ENCODE assay signal across 32 cellular contexts in the genomic region with DNA sequence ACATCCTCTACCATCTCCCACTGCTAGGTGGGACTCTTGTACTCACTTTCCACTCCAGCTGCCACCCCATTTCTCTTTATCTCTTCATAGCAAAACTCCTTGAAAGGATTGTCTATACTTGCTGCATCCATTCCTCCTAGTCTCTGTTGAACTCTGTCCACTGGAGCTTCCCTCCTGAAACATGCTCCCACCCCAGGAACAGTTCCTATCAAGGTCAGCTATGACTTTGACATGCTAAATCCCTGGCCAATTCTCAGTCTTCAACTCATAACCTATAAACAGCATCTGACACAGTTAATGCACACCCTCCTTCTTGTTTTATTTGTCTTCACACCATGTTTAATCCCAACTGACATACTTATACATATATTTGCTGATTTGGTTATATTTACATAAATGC. TPM values are rescaled to one million over a fixed set of nuclear protein-coding genes. Genes with fewer than 3 reads are reported as not detected.
"Had no signal": no experiment of that assay in that cellular context is flagged by ENCODE, and none has a peak within 500 bp of the region (broad histone marks: within the 10 kb centered on the region; RNA-seq: fewer than 3 reads in every experiment).

No MANE protein-coding gene starts in this region.

- H3K27ac ChIP-seq: adrenal gland, brain microvascular endothelial cell, foreskin keratinocyte had no signal

- ATAC-seq: activated CD4-positive, alpha-beta T cell treated with anti-CD3 and anti-CD28 coated beads for 36 hours; activated CD8-positive, alpha-beta memory T cell treated with anti-CD3 and anti-CD28 coated beads, Interleukin-2, amount 10 ng/mL, durations not matched to agents 7 days and 5 days; activated CD8-positive, alpha-beta T cell treated with anti-CD3 and anti-CD28 coated beads, Interleukin-2, amount 10 ng/mL, durations not matched to agents 7 days and 5 days; activated naive CD8-positive, alpha-beta T cell treated with anti-CD3 and anti-CD28 coated beads, Interleukin-2, amount 50 U/mL, for 24 hours; esophagus mucosa; foreskin keratinocyte; gastrocnemius medialis had no signal

- FAIRE-seq: astrocyte, bronchial epithelial cell had no signal

- H3K36me3 ChIP-seq: brain microvascular endothelial cell had no signal

- H3K4me3 ChIP-seq: adrenal gland, coronary artery, dorsolateral prefrontal cortex, gastrocnemius medialis had no signal

- DNase-seq: activated CD4-positive, alpha-beta memory T cell treated with anti-CD3 and anti-CD28 coated beads for 36 hours; activated CD4-positive, alpha-beta T cell treated with anti-CD3 and anti-CD28 coated beads for 36 hours; activated CD4-positive, alpha-beta T cell treated with anti-CD3 and anti-CD28 coated beads, Interleukin-2, amount 10 ng/mL, durations not matched to agents 24 days and 14 days; activated CD4-positive, CD25-positive, alpha-beta regulatory T cell; activated CD4-positive, CD25-positive, alpha-beta regulatory T cell treated with anti-CD3 and anti-CD28 coated beads, Interleukin-2, amount 50 U/mL, for 72 hours; activated CD8-positive, alpha-beta memory T cell treated with anti-CD3 and anti-CD28 coated beads, Interleukin-2, amount 10 ng/mL, durations not matched to agents 7 days and 5 days; activated CD8-positive, alpha-beta memory T cell treated with anti-CD3 and anti-CD28 coated beads, Interleukin-2, amount 50 U/mL, for 4 hours; activated CD8-positive, alpha-beta T cell treated with anti-CD3 and anti-CD28 coated beads, Interleukin-2, amount 10 ng/mL, durations not matched to agents 7 days and 5 days; activated effector memory CD4-positive, alpha-beta T cell treated with anti-CD3 and anti-CD28 coated beads, Interleukin-2, amount 50 U/mL, for 16 hours; activated naive CD4-positive, alpha-beta T cell treated with anti-CD3 and anti-CD28 coated beads for 36 hours; activated naive CD8-positive, alpha-beta T cell treated with anti-CD3 and anti-CD28 coated beads for 36 hours; activated naive CD8-positive, alpha-beta T cell treated with anti-CD3 and anti-CD28 coated beads, Interleukin-2, amount 50 U/mL, for 24 hours; activated T-cell treated with anti-CD3 and anti-CD28 coated beads, Interleukin-2, amount 50 U/mL, for 1 hour; activated T-cell treated with anti-CD3 and anti-CD28 coated beads, Interleukin-2, amount 50 U/mL, for 48 hours; adrenal gland; amygdala; brain microvascular endothelial cell; dorsolateral prefrontal cortex; effector memory CD4-positive, alpha-beta T cell; endodermal cell; foreskin keratinocyte; gastrocnemius medialis; T-helper 2 cell had no signal

- H3K9me3 ChIP-seq: adrenal gland, gastrocnemius medialis had no signal

- H3K4me1 ChIP-seq: adrenal gland, foreskin keratinocyte, gastrocnemius medialis had no signal

- H3K27me3 ChIP-seq: adrenal gland, brain microvascular endothelial cell, dorsolateral prefrontal cortex, foreskin keratinocyte, gastrocnemius medialis had no signal

RNA-seq across cellular contexts. Expression of a gene that starts 47.8 kb away (rescaled TPM):
- total RNA-seq: activated CD4-positive, alpha-beta memory T cell treated with anti-CD3 and anti-CD28 coated beads for 36 hours; activated CD4-positive, alpha-beta T cell treated with anti-CD3 and anti-CD28 coated beads for 36 hours; activated CD4-positive, alpha-beta T cell treated with anti-CD3 and anti-CD28 coated beads, Interleukin-2, amount 10 ng/mL, durations not matched to agents 24 days and 14 days; activated CD8-positive, alpha-beta memory T cell treated with anti-CD3 and anti-CD28 coated beads for 36 hours; activated CD8-positive, alpha-beta memory T cell treated with anti-CD3 and anti-CD28 coated beads, Interleukin-2, amount 10 ng/mL, durations not matched to agents 7 days and 5 days; activated CD8-positive, alpha-beta T cell treated with anti-CD3 and anti-CD28 coated beads, Interleukin-2, amount 10 ng/mL, durations not matched to agents 7 days and 5 days; activated naive CD4-positive, alpha-beta T cell treated with anti-CD3 and anti-CD28 coated beads for 36 hours; activated naive CD8-positive, alpha-beta T cell treated with anti-CD3 and anti-CD28 coated beads for 36 hours; activated T-helper 1 cell treated with anti-CD3 and anti-CD28 coated beads, Interleukin-12 subunit alpha, Interleukin-12 subunit beta, Interleukin-2, Interleukin-4 antibody, amounts not matched to agents 30 ng/mL and 10 ng/mL and 1 ng/mL, durations not matched to agents 14 hours and 24 hours and 36 hours; activated T-helper 2 cell treated with anti-CD3 and anti-CD28 coated beads, Interferon-gamma antibody, Interleukin-2, Interleukin-4, amounts not matched to agents 10 μg/mL and 5 μg/mL and 100 μg/mL, durations not matched to agents 14 hours and 24 hours and 36 hours; bronchial epithelial cell; epithelial cell of proximal tubule; foreskin keratinocyte; T-helper 1 cell treated with Interleukin-12 subunit alpha and Interleukin-12 subunit beta and Interleukin-4 antibody, amounts not matched to agents 30 ng/mL and 1 ng/mL, for 36 hours had no signal
- polyA plus RNA-seq: foreskin keratinocyte had no signal
